ENCODE assay signal across 27 cellular contexts in genomic region chr11:49151211-49151610, GRCh38. TPM values are rescaled to one million over a fixed set of nuclear protein-coding genes. Genes with fewer than 3 reads are reported as not detected.
"Had no signal": no experiment of that assay in that cellular context is flagged by ENCODE, and none has a peak within 500 bp of the region (broad histone marks: within the 10 kb centered on the region; RNA-seq: fewer than 3 reads in every experiment).

No MANE protein-coding gene starts in this region.

- FAIRE-seq: endothelial cell of umbilical vein had no signal

- H3K4me3 ChIP-seq: colonic mucosa, coronary artery, dorsolateral prefrontal cortex, esophagus muscularis mucosa, esophagus squamous epithelium, gastrocnemius medialis, gastroesophageal sphincter, heart left ventricle, heart right ventricle had no signal

- H3K27ac Mint-ChIP-seq: dendritic cell treated with granulocyte-macrophage colony-stimulating factor and Interleukin-4, amounts not matched to agents 40 ng/mL and 50 ng/mL, for 4 days; effector memory CD8-positive, alpha-beta T cell; endodermal cell had no signal

- H3K27me3 Mint-ChIP-seq: dendritic cell treated with granulocyte-macrophage colony-stimulating factor and Interleukin-4, amounts not matched to agents 40 ng/mL and 50 ng/mL, for 4 days; effector memory CD8-positive, alpha-beta T cell had no signal

- H3K4me1 Mint-ChIP-seq: endodermal cell had no signal

- H3K9me3 Mint-ChIP-seq: dendritic cell treated with granulocyte-macrophage colony-stimulating factor and Interleukin-4, amounts not matched to agents 40 ng/mL and 50 ng/mL, for 4 days had no signal

- DNase-seq: colonic mucosa; cortex of kidney; dermis blood vessel endothelial cell; dorsolateral prefrontal cortex; effector CD4-positive, alpha-beta T cell; effector CD8-positive, alpha-beta T cell; effector memory CD4-positive, alpha-beta T cell; effector memory CD8-positive, alpha-beta T cell; endodermal cell; erythroblast; esophagus squamous epithelium; foreskin fibroblast; foreskin keratinocyte; foreskin melanocyte; gastrocnemius medialis; glutamatergic neuron; head of caudate nucleus; heart left ventricle; heart right ventricle had no signal

- H3K27me3 ChIP-seq: colonic mucosa, dorsolateral prefrontal cortex, esophagus muscularis mucosa, esophagus squamous epithelium, foreskin keratinocyte, gastrocnemius medialis, gastroesophageal sphincter, heart left ventricle, heart right ventricle had no signal

- H3K27ac ChIP-seq: colonic mucosa, coronary artery, epithelial cell of prostate, esophagus muscularis mucosa, esophagus squamous epithelium, foreskin keratinocyte, gastrocnemius medialis, gastroesophageal sphincter, heart left ventricle, heart right ventricle had no signal

- H3K36me3 ChIP-seq: colonic mucosa, esophagus muscularis mucosa, esophagus squamous epithelium, gastrocnemius medialis, gastroesophageal sphincter, heart left ventricle, heart right ventricle had no signal

- H3K4me3 Mint-ChIP-seq: dendritic cell treated with granulocyte-macrophage colony-stimulating factor and Interleukin-4, amounts not matched to agents 40 ng/mL and 50 ng/mL, for 4 days; effector memory CD8-positive, alpha-beta T cell; endodermal cell had no signal

RNA-seq across cellular contexts. Expression of gene FOLH1, which starts 57.2 kb away (rescaled TPM):
- total RNA-seq: dermis blood vessel endothelial cell, epithelial cell of proximal tubule, fibroblast of villous mesenchyme, gastrocnemius medialis had no signal
